14 cellular contexts compared by ENCODE assay signal in genomic region chr13:23618341-23618740, GRCh38. TPM values are rescaled to one million over a fixed set of nuclear protein-coding genes. Genes with fewer than 3 reads are reported as not detected.
DNase-seq lines count a peak whose midpoint lies in the region; ATAC-seq and TF ChIP-seq lines count a peak whose summit lies in the region.
"Had no signal": no experiment of that assay in that cellular context is flagged by ENCODE, and none has a peak within 500 bp of the region (broad histone marks: within the 10 kb centered on the region; RNA-seq: fewer than 3 reads in every experiment).

No MANE protein-coding gene starts in this region.

- CTCF ChIA-PET in BJ (lab: Yijun Ruan, JAX) (interaction anchor here (1.5 kb wide), 1 partner anchor 9 kb away, joined by 4 read pairs; no protein-coding TSS in a partner anchor), IMR-90 (lab: Yijun Ruan, JAX) (interaction anchor here (1.0 kb wide), 2 partner anchors 11 to 270 kb away, joined by 3 read pairs; no protein-coding TSS in a partner anchor)

- peak overlapping the region; percentile 7; the same call in 1 of the 2 replicates for H3K18ac ChIP-seq in IMR-90 (ENCODE audit: low read depth, low read length)

- DNase-seq in BJ (ENCODE audit: low read depth) (peak; percentile 70), IMR-90 (peak; percentile 98), endodermal cell (no peak), lung microvascular endothelial cell (ENCODE audit: low read depth in 2 of 2) (peak; percentile 42 to 90)
- no peak for DNase-seq in stimulated activated naive CD8-positive, alpha-beta T cell treated with anti-CD3 and anti-CD28 coated beads, Interleukin-15, amount 100 ng/mL, for 72 hours
- DNase-seq: DMS53; kidney; NCI-H446; sigmoid colon; stimulated activated CD8-positive, alpha-beta memory T cell treated with anti-CD3 and anti-CD28 coated beads, Interleukin-4, amount 100 ng/mL, for 48 hours had no signal

- peak overlapping the region; percentile 91 for H2BK120ac ChIP-seq in IMR-90 (ENCODE audit: low read depth, low read length)

- peaks cover 3 to 51% of the 10 kb centered on the region in 2 experiments; a peak in 2 of 4 replicates for H3K79me1 ChIP-seq in IMR-90 (ENCODE audit: low read depth in 1 of 2, low read length in 2 of 2)

- no peak overlapping the region for H3K4me3 ChIP-seq in BJ (ENCODE audit: low read depth, low read length)
- no peak overlapping the region for H3K4me3 ChIP-seq in IMR-90 (ENCODE audit: insufficient read depth, low read depth, low read length)
- H3K4me3 ChIP-seq in endodermal cell (ENCODE audit: low read length): no peak overlapping the region
- H3K4me3 ChIP-seq: K562, sigmoid colon had no signal

- H2BK15ac ChIP-seq in IMR-90 (ENCODE audit: low read depth, low read length): peak overlapping the region; percentile 29

- peak overlapping the region; percentile 64; the same call in 1 of the 2 replicates for H3K4ac ChIP-seq in IMR-90 (ENCODE audit: low read depth, low read length)

- H3K27me3 ChIP-seq in BJ (ENCODE audit: control insufficient read depth, insufficient read depth, low read length) (no peaks in the 10 kb centered on the region), IMR-90 (ENCODE audit: control insufficient read depth, insufficient read depth, low read length) (no peaks in the 10 kb centered on the region), endodermal cell (ENCODE audit: control insufficient read depth, insufficient read depth, low read length, poor library complexity, severe bottlenecking) (no peaks in the 10 kb centered on the region)
- H3K27me3 ChIP-seq: sigmoid colon had no signal

- H2BK5ac ChIP-seq in IMR-90 (ENCODE audit: low read depth, low read length, poor library complexity, severe bottlenecking): peak overlapping the region; percentile 49

- H3K36me3 ChIP-seq in BJ (ENCODE audit: control insufficient read depth, insufficient read depth, low read length) (no peaks in the 10 kb centered on the region), IMR-90 (ENCODE audit: control insufficient read depth, insufficient read depth, low read length) (peaks cover 45% of the 10 kb centered on the region), endodermal cell (ENCODE audit: control insufficient read depth, insufficient read depth, low read length) (peaks cover 21% of the 10 kb centered on the region)
- H3K36me3 ChIP-seq: sigmoid colon had no signal

- H3K27ac Mint-ChIP-seq in endodermal cell: peak overlapping the region; percentile 67
- no peak overlapping the region for H3K27ac Mint-ChIP-seq in stimulated activated naive CD8-positive, alpha-beta T cell treated with anti-CD3 and anti-CD28 coated beads, Interleukin-15, amount 100 ng/mL, for 72 hours

- H3K9me3 ChIP-seq in IMR-90 (ENCODE audit: control insufficient read depth, insufficient read depth, low read length): peaks cover 2% of the 10 kb centered on the region; the same call in 1 of the 2 replicates
- peaks cover 14% of the 10 kb centered on the region for H3K9me3 ChIP-seq in endodermal cell (ENCODE audit: control insufficient read depth, low read length)
- H3K9me3 ChIP-seq: sigmoid colon had no signal

- no peak overlapping the region for H3K4me3 Mint-ChIP-seq in endodermal cell
- H3K4me3 Mint-ChIP-seq in stimulated activated naive CD8-positive, alpha-beta T cell treated with anti-CD3 and anti-CD28 coated beads, Interleukin-15, amount 100 ng/mL, for 72 hours: no peak overlapping the region

- H4K5ac ChIP-seq in IMR-90 (ENCODE audit: low read depth, low read length): peak overlapping the region; percentile 47; the same call in 1 of the 2 replicates

- peak overlapping the region; percentile 94 for H2BK20ac ChIP-seq in IMR-90 (ENCODE audit: low read depth, low read length)

- peak; percentile 62 for ATAC-seq in IMR-90 (ENCODE audit: low read depth)
- no peak for ATAC-seq in HG02610 (IDR thresholded peaks at IDR 0.05; ENCODE audit: unreplicated experiment)
- no peak for ATAC-seq in GM19328 (IDR thresholded peaks at IDR 0.05; ENCODE audit: unreplicated experiment)
- ATAC-seq in HG03280 (IDR thresholded peaks at IDR 0.05; ENCODE audit: unreplicated experiment): no peak
- no peak for ATAC-seq in stimulated activated naive CD8-positive, alpha-beta T cell treated with anti-CD3 and anti-CD28 coated beads, Interleukin-15, amount 100 ng/mL, for 72 hours
- ATAC-seq: K562 had no signal

- H3K9me3 Mint-ChIP-seq in endodermal cell: peaks cover 3% of the 10 kb centered on the region
- H3K9me3 Mint-ChIP-seq in stimulated activated naive CD8-positive, alpha-beta T cell treated with anti-CD3 and anti-CD28 coated beads, Interleukin-15, amount 100 ng/mL, for 72 hours: no peaks in the 10 kb centered on the region

- peaks cover 40% of the 10 kb centered on the region for H3K4me1 Mint-ChIP-seq in endodermal cell
- no peaks in the 10 kb centered on the region for H3K4me1 Mint-ChIP-seq in stimulated activated naive CD8-positive, alpha-beta T cell treated with anti-CD3 and anti-CD28 coated beads, Interleukin-15, amount 100 ng/mL, for 72 hours

- H3K36me3 Mint-ChIP-seq in endodermal cell (ENCODE audit: low read depth): peaks cover 20% of the 10 kb centered on the region

- no peak; the same call in 1 of the 2 replicates for TF ChIP-seq POLR2A in IMR-90 (IDR thresholded peaks at IDR 0.05; ENCODE audit: low read depth, low read length)

- no peaks in the 10 kb centered on the region for H3K27me3 Mint-ChIP-seq in endodermal cell (ENCODE audit: insufficient read depth)
- H3K27me3 Mint-ChIP-seq in stimulated activated naive CD8-positive, alpha-beta T cell treated with anti-CD3 and anti-CD28 coated beads, Interleukin-15, amount 100 ng/mL, for 72 hours: peaks cover 16% of the 10 kb centered on the region

- peak overlapping the region in 1 of 2 experiments; percentile 76; a peak in 3 of 4 replicates for H4K8ac ChIP-seq in IMR-90 (ENCODE audit: low read depth in 2 of 2, low read length in 2 of 2)

- WGBS in IMR-90 (ENCODE audit: extremely low coverage in 2 of 2, insufficient read length in 1 of 2), 2 experiments: 60% methylated on average over 1 of the region's 8 CpGs; no CpG with 5 or more reads in 1 of the 2 experiments
- WGBS in endodermal cell (ENCODE audit: insufficient coverage in 1 of 2, insufficient read length in 1 of 2), 2 experiments: 89 to 93% methylated on average over 6 to 8 of the region's 8 CpGs

- H3K4me1 ChIP-seq in IMR-90 (ENCODE audit: control insufficient read depth, insufficient read depth, low read length): peaks cover 22% of the 10 kb centered on the region
- H3K4me1 ChIP-seq in endodermal cell (ENCODE audit: control insufficient read depth, insufficient read depth, low read length): peaks cover 22% of the 10 kb centered on the region
- H3K4me1 ChIP-seq: sigmoid colon had no signal

- dilution Hi-C loops in IMR-90 (cut with HindIII; ENCODE audit: low sequenced_read_pairs, unreplicated experiment): no loop called here

- POLR2A ChIA-PET in BJ (lab: Charles Lee) (no interaction called here), IMR-90 (lab: Charles Lee; ENCODE audit: unreplicated experiment) (interaction anchor here (0.6 kb wide), 1 partner anchor 11 kb away, joined by 3 read pairs; no protein-coding TSS in a partner anchor)

- no TSS peak for BruUV-seq in IMR-90 (replicated peaks; lab: Mats Ljungman, UMichigan)

- H3K9me1 ChIP-seq in IMR-90 (ENCODE audit: insufficient read depth, low read length): peaks cover 28% of the 10 kb centered on the region

- intact Hi-C loops in IMR-90 (cut with micrococcal nuclease): no loop called here

- H4K91ac ChIP-seq in IMR-90 (ENCODE audit: insufficient read depth, low read depth, low read length): peak overlapping the region; percentile 79

- TF ChIP-seq CTCF in BJ (IDR thresholded peaks at IDR 0.05; ENCODE audit: insufficient read depth, low read depth, low read length) (no peak), IMR-90 (conservative IDR thresholded peaks at IDR 0.05; ENCODE audit: low read depth, low read length) (no peak), endodermal cell (conservative IDR thresholded peaks at IDR 0.05) (no peak)

- H3K23ac ChIP-seq in IMR-90 (ENCODE audit: low read depth, low read length): peak overlapping the region; percentile 46

- H4K20me1 ChIP-seq in IMR-90 (ENCODE audit: insufficient read depth, low read length): no peaks in the 10 kb centered on the region

- H2AFZ ChIP-seq in IMR-90 (replicated peaks; ENCODE audit: low read length, poor library complexity): no peak overlapping the region

- H3K27ac ChIP-seq in IMR-90 (ENCODE audit: insufficient read depth, low read length): 0 out of 2 replicates have a peak overlapping the region, but pooled peaks have one; percentile 14
- no peak overlapping the region for H3K27ac ChIP-seq in endodermal cell (ENCODE audit: low read depth, low read length)
- H3K27ac ChIP-seq: sigmoid colon had no signal

- peak overlapping the region; percentile 7 for H2AK9ac ChIP-seq in IMR-90 (replicated peaks; ENCODE audit: low read depth, low read length, poor library complexity)

- H3K9ac ChIP-seq in IMR-90 (ENCODE audit: low read depth, low read length) (no peak overlapping the region), endodermal cell (ENCODE audit: extremely low read depth, low read length, poor library complexity, severe bottlenecking) (no peak overlapping the region)

- peak; percentile 12; the same call in 1 of the 2 replicates for TF ChIP-seq RAD21 in IMR-90 (IDR thresholded peaks at IDR 0.05; ENCODE audit: low read length)

- peak overlapping the region; percentile 82 for H3K14ac ChIP-seq in IMR-90 (replicated peaks; ENCODE audit: low read depth, low read length)

- H3K56ac ChIP-seq in IMR-90 (ENCODE audit: extremely low read depth, insufficient read depth, low read length): peak overlapping the region; percentile 22; the same call in 1 of the 2 replicates

- peak overlapping the region; percentile 62 for H2AK5ac ChIP-seq in IMR-90 (ENCODE audit: low read depth, low read length)

- H3K4me2 ChIP-seq in IMR-90 (ENCODE audit: low read depth, low read length): no peak overlapping the region; the same call in 1 of the 2 replicates

- in situ Hi-C loops in IMR-90 (cut with MboI; ENCODE audit: low sequenced_read_pairs): no loop called here

TF ChIP-seq in IMR-90, 13 proteins besides CTCF, POLR2A, EP300 and RAD21 (continues in another document):
- TF ChIP-seq FOS (IDR thresholded peaks at IDR 0.05; ENCODE audit: low read depth, low read length) (peak; percentile 66), RFX5 (IDR thresholded peaks at IDR 0.05; ENCODE audit: low read depth, low read length) (no peak), MAFK (IDR thresholded peaks at IDR 0.05; ENCODE audit: low read depth, low read length) (no peak), BHLHE40 (IDR thresholded peaks at IDR 0.05; ENCODE audit: low read depth, low read length) (no peak)

RNA-seq across cellular contexts. Expression of gene TNFRSF19, which starts 48.1 kb away (rescaled TPM):
- polyA plus RNA-seq in BJ (2011; rRNA removed): 11.6 and 14.8 TPM in 2 replicates
- polyA minus RNA-seq in BJ (2011; rRNA and poly(A)+ RNA removed): 9.9 and 12.7 TPM in 2 replicates
- 18.6 and 21.9 TPM in 2 replicates for total RNA-seq in IMR-90 (2012; rRNA removed)
- 19.8 and 26.3 TPM in 2 replicates for polyA plus RNA-seq in IMR-90 (2012; rRNA removed)
- polyA plus RNA-seq in IMR-90 (2012; cell fraction: cytosol; rRNA removed): 22.9 and 37.5 TPM in 2 replicates
- 17.5 and 57.8 TPM in 2 replicates for polyA plus RNA-seq in IMR-90 (2012; cell fraction: nucleus; rRNA removed; ENCODE audit: low replicate concordance)
- total RNA-seq in endodermal cell: 10 to 100 TPM in 1 of 2 donors, 1 to 10 TPM in 1; 9.2 to 13.0 TPM
- polyA plus RNA-seq in endodermal cell (2013, experiment 1 of 2): 58.9 TPM
- polyA plus RNA-seq in endodermal cell (2013, experiment 2 of 2): 53.9 TPM
- total RNA-seq in lung microvascular endothelial cell: under 0.01 and 0.22 TPM in 2 replicates

Comparison
In these comparisons a context has a peak if more than half of its experiments do, and no peak if none do; other contexts are left out.
1. DNase-seq: peak in BJ (single experiment), IMR-90 (single experiment) and lung microvascular endothelial cell (2 of 2); none in endodermal cell (single experiment) and stimulated activated naive CD8-positive, alpha-beta T cell treated with anti-CD3 and anti-CD28 coated beads, Interleukin-15, amount 100 ng/mL, for 72 hours (0 of 2).